ENCODE assay signal across 8 cellular contexts in genomic region chr15:62742409-62743171, GRCh38.
DNase-seq lines count a peak whose midpoint lies in the region; ATAC-seq and TF ChIP-seq lines count a peak whose summit lies in the region.

No MANE protein-coding gene starts in this region.

- TF ChIP-seq CTCF in HEK293 (tag by site-specific recombination; IDR thresholded peaks at IDR 0.05) (peak; percentile 39), heart right ventricle (IDR thresholded peaks at IDR 0.05) (peak; percentile 64 to 85 (median 81)), psoas muscle (IDR thresholded peaks at IDR 0.05) (peak; percentile 74)

- 36 to 37% methylated on average over 8 of the region's 8 CpGs for WGBS in heart right ventricle, 2 donors
- whole genome bisulfite sequencing in psoas muscle, 3 donors, result 36 to 42% (median 37%) methylated on average over 8 of the region's 8 CpGs

- no peaks in the 10 kb centered on the region for H3K36me3 ChIP-seq in HEK293 (ENCODE audit: control insufficient read depth in 2 of 2, insufficient read depth in 1 of 2, low read length in 2 of 2)
- H3K36me3 ChIP-seq in adipocyte (ENCODE audit: control insufficient read depth, insufficient read depth, low read length, severe bottlenecking), result peaks cover 53% of the 10 kb centered on the region
- peaks cover 0 to 72% (median 8%) of the 10 kb centered on the region in 9 donors for H3K36me3 ChIP-seq in heart right ventricle
- peaks cover 0 to 32% of the 10 kb centered on the region in 2 donors for H3K36me3 ChIP-seq in psoas muscle (ENCODE audit: insufficient read depth in 1 of 2, low read depth in 1 of 2)

- H3K27me3 ChIP-seq in adipocyte (replicated peaks; ENCODE audit: control insufficient read depth, insufficient read depth, low read length) (no peaks in the 10 kb centered on the region), heart right ventricle (no peaks in the 10 kb centered on the region), psoas muscle (ENCODE audit: insufficient read depth in 3 of 3, low read length in 2 of 3) (no peaks in the 10 kb centered on the region)

- DNase-seq in CMK (ENCODE audit: low read depth), result peak; percentile 21
- DNase-seq in NCI-H82 (lab: John Stamatoyannopoulos, UW), result peak; percentile 79
- peak; percentile 94 for DNase-seq in adipocyte (ENCODE audit: low read depth)
- DNase-seq in heart right ventricle, result peak; percentile 36 to 45
- DNase-seq in psoas muscle, result peak; percentile 70 to 83

- intact Hi-C loops in heart right ventricle (cut with DNase I) (loop anchor here in 3 of 10 donors (5.0 kb wide), 1 partner anchor 350 kb away; the partner anchor contains the start of gene TLN2 (in 3 of the 3)), psoas muscle (cut with DNase I) (loop anchor here in 1 of 2 donors (5.0 kb wide), 1 partner anchor 350 kb away; the partner anchor contains the start of gene TLN2)

- H3K9me3 ChIP-seq in HEK293 (ENCODE audit: control insufficient read depth, insufficient read depth, low read depth, low read length) (no peaks in the 10 kb centered on the region), adipocyte (ENCODE audit: control insufficient read depth, low read length) (no peaks in the 10 kb centered on the region), heart right ventricle (no peaks in the 10 kb centered on the region), psoas muscle (no peaks in the 10 kb centered on the region)

- CTCF ChIA-PET in HEK293 (lab: Yijun Ruan, JAX), result interaction anchor here (0.6 to 2.3 kb wide), 32 partner anchors 8 to 859 kb away, joined by 3 to 14 read pairs (median 4); no protein-coding TSS in a partner anchor

- H3K27ac ChIP-seq in HEK293 (ENCODE audit: extremely low read depth, low read depth, low read length) (no peak overlapping the region), heart right ventricle (peak overlapping the region in 3 of 10 donors; percentile 6 to 62 (median 15)), psoas muscle (peak overlapping the region; percentile 24)

- POLR2A ChIA-PET in HEK293 (lab: Yijun Ruan, JAX), result interaction anchor here (0.6 kb wide), 2 partner anchors 303 to 1409 kb away, joined by 3 read pairs; partner anchors contain the start of gene SNX22

- peak overlapping the region; percentile 68 for H3K9ac ChIP-seq in adipocyte (ENCODE audit: low read length)

- no peaks in the 10 kb centered on the region for H3K4me1 ChIP-seq in HEK293 (ENCODE audit: control insufficient read depth, insufficient read depth, low read length)
- peaks cover 26% of the 10 kb centered on the region for H3K4me1 ChIP-seq in adipocyte (ENCODE audit: control insufficient read depth, insufficient read depth, low read length)
- H3K4me1 ChIP-seq in heart right ventricle, result peaks cover 0 to 24% (median 16%) of the 10 kb centered on the region in 9 donors
- H3K4me1 ChIP-seq in psoas muscle, result peaks cover 10% of the 10 kb centered on the region

- H3K4me3 ChIP-seq in HEK293 (ENCODE audit: low read depth, low read length) (no peak overlapping the region), adipocyte (ENCODE audit: low read length) (no peak overlapping the region), heart right ventricle (no peak overlapping the region), psoas muscle (no peak overlapping the region)

- ATAC-seq in heart right ventricle, result peak; percentile 63 to 83 (median 72)
- ATAC-seq in psoas muscle, result peak; percentile 61 to 83 (median 66)
- ATAC-seq in GM18502 (IDR thresholded peaks at IDR 0.05; ENCODE audit: poor library complexity, unreplicated experiment), result no peak
- ATAC-seq in GM18868 (IDR thresholded peaks at IDR 0.05; ENCODE audit: unreplicated experiment), result no peak

TF ChIP-seq in HEK293, 187 proteins besides CTCF, POLR2A, EP300 and RAD21:
- TF ChIP-seq PRDM1 (tag by site-specific recombination; IDR thresholded peaks at IDR 0.05) (peak; percentile 62; the same call in 1 of the 2 replicates), ZNF10 (tag by site-specific recombination; IDR thresholded peaks at IDR 0.05) (peak; percentile 98), ZNF654 (tag by site-specific recombination; IDR thresholded peaks at IDR 0.05; ENCODE audit: low read depth) (peak; percentile 29; the same call in 1 of the 2 replicates), ZNF660 (tag by site-specific recombination; IDR thresholded peaks at IDR 0.05) (peak; percentile 57; the same call in 1 of the 2 replicates), ZNF837 (tag by site-specific recombination; IDR thresholded peaks at IDR 0.05) (no peak), SETDB1 (IDR thresholded peaks at IDR 0.05; ENCODE audit: insufficient read length, low read length) (no peak)
- TF ChIP-seq, protein P1, sequence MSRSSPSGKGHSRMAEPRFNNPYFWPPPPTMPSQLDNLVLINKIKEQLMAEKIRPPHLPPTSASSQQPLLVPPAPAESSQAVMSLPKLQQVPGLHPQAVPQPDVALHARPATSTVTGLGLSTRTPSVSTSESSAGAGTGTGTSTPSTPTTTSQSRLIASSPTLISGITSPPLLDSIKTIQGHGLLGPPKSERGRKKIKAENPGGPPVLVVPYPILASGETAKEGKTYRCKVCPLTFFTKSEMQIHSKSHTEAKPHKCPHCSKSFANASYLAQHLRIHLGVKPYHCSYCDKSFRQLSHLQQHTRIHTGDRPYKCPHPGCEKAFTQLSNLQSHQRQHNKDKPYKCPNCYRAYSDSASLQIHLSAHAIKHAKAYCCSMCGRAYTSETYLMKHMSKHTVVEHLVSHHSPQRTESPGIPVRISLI (tag by site-specific recombination; IDR thresholded peaks at IDR 0.05), result peak; percentile 83
TF ChIP-seq in HEK293: peak in this region for 5.

Comparison
In these comparisons a context has a peak if more than half of its experiments do, and no peak if none do; other contexts are left out.
1. DNase-seq: peak in every context shown above with its lines; median percentile 94 in adipocyte; 79 in NCI-H82; 76 in psoas muscle; 40 in heart right ventricle; 21 in CMK.
2. ATAC-seq: peak in heart right ventricle (8 of 8) and psoas muscle (4 of 4); none in GM18502 (single experiment) and GM18868 (single experiment).
3. Peak in every context shown above with its lines, with median percentiles within 50 percentile points of each other: CTCF ChIP-seq.